1 cellular context compared by ENCODE assay signal in the genomic region with DNA sequence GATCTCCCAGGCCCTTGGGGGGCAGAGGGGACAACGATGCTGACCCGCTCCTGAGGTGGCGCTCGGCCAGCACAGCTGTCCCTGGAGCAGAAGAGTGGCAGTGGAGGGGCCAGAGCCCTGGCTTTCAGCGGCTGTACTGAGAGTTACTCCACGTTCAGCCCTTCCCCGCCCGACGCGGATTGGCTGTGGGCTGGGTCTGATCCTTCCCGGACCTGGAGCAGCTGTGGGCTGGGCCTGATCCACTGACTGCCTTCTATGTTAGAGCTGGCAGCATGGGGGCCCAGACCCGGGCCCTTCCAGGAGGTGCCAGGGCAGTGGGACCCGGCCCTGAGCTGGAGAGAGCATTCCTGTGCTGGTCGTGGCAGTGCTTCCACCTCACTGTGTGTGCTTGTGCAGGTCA.
TF ChIP-seq lines count a peak whose summit lies in the region.

No MANE protein-coding gene starts in this region.

TF ChIP-seq in HepG2, 621 proteins besides CTCF, POLR2A, EP300 and RAD21:
- TF ChIP-seq ZNF891 (CRISPR knock-in tag; IDR thresholded peaks at IDR 0.05) (0 out of 2 replicates have a peak, but pooled peaks have one; percentile 35), ZNF781 (CRISPR knock-in tag; IDR thresholded peaks at IDR 0.05; ENCODE audit: borderline replicate concordance, not compliant biosample characterization) (no peak), ZNF143 (CRISPR knock-in tag; IDR thresholded peaks at IDR 0.05) (no peak), ZNF431 (CRISPR knock-in tag; IDR thresholded peaks at IDR 0.05; ENCODE audit: borderline replicate concordance, low read depth) (no peak), KLF16 (CRISPR knock-in tag; IDR thresholded peaks at IDR 0.05) (no peak), ZNF367 (CRISPR knock-in tag; IDR thresholded peaks at IDR 0.05; ENCODE audit: borderline replicate concordance) (no peak), DR1 (CRISPR knock-in tag; IDR thresholded peaks at IDR 0.05) (no peak)
- TF ChIP-seq, protein P1, sequence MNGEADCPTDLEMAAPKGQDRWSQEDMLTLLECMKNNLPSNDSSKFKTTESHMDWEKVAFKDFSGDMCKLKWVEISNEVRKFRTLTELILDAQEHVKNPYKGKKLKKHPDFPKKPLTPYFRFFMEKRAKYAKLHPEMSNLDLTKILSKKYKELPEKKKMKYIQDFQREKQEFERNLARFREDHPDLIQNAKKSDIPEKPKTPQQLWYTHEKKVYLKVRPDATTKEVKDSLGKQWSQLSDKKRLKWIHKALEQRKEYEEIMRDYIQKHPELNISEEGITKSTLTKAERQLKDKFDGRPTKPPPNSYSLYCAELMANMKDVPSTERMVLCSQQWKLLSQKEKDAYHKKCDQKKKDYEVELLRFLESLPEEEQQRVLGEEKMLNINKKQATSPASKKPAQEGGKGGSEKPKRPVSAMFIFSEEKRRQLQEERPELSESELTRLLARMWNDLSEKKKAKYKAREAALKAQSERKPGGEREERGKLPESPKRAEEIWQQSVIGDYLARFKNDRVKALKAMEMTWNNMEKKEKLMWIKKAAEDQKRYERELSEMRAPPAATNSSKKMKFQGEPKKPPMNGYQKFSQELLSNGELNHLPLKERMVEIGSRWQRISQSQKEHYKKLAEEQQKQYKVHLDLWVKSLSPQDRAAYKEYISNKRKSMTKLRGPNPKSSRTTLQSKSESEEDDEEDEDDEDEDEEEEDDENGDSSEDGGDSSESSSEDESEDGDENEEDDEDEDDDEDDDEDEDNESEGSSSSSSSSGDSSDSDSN (CRISPR knock-in tag; IDR thresholded peaks at IDR 0.05): peak; percentile 30; the same call in 1 of the 2 replicates
- TF ChIP-seq, protein P2, sequence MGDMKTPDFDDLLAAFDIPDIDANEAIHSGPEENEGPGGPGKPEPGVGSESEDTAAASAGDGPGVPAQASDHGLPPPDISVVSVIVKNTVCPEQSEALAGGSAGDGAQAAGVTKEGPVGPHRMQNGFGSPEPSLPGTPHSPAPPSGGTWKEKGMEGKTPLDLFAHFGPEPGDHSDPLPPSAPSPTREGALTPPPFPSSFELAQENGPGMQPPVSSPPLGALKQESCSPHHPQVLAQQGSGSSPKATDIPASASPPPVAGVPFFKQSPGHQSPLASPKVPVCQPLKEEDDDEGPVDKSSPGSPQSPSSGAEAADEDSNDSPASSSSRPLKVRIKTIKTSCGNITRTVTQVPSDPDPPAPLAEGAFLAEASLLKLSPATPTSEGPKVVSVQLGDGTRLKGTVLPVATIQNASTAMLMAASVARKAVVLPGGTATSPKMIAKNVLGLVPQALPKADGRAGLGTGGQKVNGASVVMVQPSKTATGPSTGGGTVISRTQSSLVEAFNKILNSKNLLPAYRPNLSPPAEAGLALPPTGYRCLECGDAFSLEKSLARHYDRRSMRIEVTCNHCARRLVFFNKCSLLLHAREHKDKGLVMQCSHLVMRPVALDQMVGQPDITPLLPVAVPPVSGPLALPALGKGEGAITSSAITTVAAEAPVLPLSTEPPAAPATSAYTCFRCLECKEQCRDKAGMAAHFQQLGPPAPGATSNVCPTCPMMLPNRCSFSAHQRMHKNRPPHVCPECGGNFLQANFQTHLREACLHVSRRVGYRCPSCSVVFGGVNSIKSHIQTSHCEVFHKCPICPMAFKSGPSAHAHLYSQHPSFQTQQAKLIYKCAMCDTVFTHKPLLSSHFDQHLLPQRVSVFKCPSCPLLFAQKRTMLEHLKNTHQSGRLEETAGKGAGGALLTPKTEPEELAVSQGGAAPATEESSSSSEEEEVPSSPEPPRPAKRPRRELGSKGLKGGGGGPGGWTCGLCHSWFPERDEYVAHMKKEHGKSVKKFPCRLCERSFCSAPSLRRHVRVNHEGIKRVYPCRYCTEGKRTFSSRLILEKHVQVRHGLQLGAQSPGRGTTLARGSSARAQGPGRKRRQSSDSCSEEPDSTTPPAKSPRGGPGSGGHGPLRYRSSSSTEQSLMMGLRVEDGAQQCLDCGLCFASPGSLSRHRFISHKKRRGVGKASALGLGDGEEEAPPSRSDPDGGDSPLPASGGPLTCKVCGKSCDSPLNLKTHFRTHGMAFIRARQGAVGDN (CRISPR knock-in tag; IDR thresholded peaks at IDR 0.05): peak; percentile 19
TF ChIP-seq in HepG2: peak in this region for 3.
